ENCODE assay signal across 14 cellular contexts in the genomic region with DNA sequence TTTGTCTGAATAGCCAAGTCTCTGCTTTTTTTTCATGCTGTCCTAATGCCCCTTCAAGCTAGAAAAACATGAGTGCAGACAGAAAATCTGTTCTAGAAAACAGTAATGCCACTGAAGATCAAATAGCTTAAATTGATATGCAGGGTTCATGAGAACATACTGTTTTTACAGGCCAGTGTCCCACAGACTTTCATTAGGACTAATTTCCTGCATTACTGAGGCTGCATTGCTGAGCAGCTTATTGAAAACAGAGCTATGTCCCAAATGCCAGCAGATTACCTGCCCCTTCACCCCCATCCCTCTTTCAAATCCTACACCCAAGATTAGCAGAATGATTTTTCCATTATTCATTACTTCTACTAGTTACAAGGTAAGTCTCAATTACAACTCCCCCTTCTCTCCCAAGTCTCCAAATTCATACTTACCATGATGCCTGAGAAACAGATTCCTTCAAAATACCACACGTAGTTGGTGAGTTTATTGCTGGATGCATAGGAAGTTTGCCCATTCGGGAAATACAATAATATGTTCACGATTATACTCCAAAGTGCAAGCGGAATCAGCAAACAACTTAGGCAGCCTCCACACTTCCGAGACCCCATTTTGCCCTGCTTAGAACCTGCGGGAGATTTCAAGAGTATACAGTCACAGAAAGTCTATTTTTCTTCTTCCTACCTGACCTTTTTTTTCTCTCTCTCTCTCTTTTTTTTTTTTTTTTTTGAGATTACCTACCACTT. TPM values are rescaled to one million over a fixed set of nuclear protein-coding genes. Genes with fewer than 3 reads are reported as not detected.
A peak's percentile ranks its signal among the peaks of the same experiment; 100 is the strongest.
DNase-seq lines count a peak whose midpoint lies in the region; ATAC-seq and TF ChIP-seq lines count a peak whose summit lies in the region.
"Had no signal": no experiment of that assay in that cellular context is flagged by ENCODE, and none has a peak within 500 bp of the region (broad histone marks: within the 10 kb centered on the region; RNA-seq: fewer than 3 reads in every experiment).

No MANE protein-coding gene starts in this region.

- no peak overlapping the region for H2BK120ac ChIP-seq in trophoblast cell (ENCODE audit: insufficient read depth, low read length, poor library complexity)

- no peak overlapping the region for H4K12ac ChIP-seq in trophoblast cell (ENCODE audit: low read depth, low read length)

- H3K27ac ChIP-seq in stomach (peak overlapping the region in 4 of 5 donors; percentile 43 to 52 (median 48)), trophoblast cell (ENCODE audit: low read depth, low read length) (no peak overlapping the region)

- in situ Hi-C loops in astrocyte of the spinal cord (cut with HindIII; ENCODE audit: low sequenced_read_pairs): no loop called here

- no peak overlapping the region for H3K23ac ChIP-seq in trophoblast cell (ENCODE audit: low read length)

- no peak overlapping the region for H2BK12ac ChIP-seq in trophoblast cell (ENCODE audit: low read length)

- H3K9me3 ChIP-seq in stomach (no peaks in the 10 kb centered on the region), trophoblast cell (ENCODE audit: insufficient read depth, low read depth, low read length) (no peaks in the 10 kb centered on the region)

- H2AFZ ChIP-seq in trophoblast cell (ENCODE audit: insufficient read depth, low read length, poor library complexity): no peak overlapping the region

- no peak overlapping the region for H2AK5ac ChIP-seq in trophoblast cell (ENCODE audit: low read length)

- ATAC-seq in HG03469 (IDR thresholded peaks at IDR 0.05; ENCODE audit: unreplicated experiment) (no peak), GM19328 (IDR thresholded peaks at IDR 0.05; ENCODE audit: unreplicated experiment) (no peak)
- ATAC-seq: activated T-cell treated with anti-CD3 and anti-CD28 coated beads, Interleukin-2, amount 50 U/mL, for 72 hours had no signal

- no peak overlapping the region for H4K8ac ChIP-seq in trophoblast cell (ENCODE audit: low read depth, low read length)

- H3K79me2 ChIP-seq in trophoblast cell (ENCODE audit: control insufficient read depth, insufficient read depth, low read length, poor library complexity): no peaks in the 10 kb centered on the region

- H3K4me1 ChIP-seq in stomach (peaks cover 0 to 22% (median 5%) of the 10 kb centered on the region in 4 donors), trophoblast cell (ENCODE audit: control insufficient read depth in 1 of 2, insufficient read depth in 2 of 2, low read length in 2 of 2) (peaks cover 2% of the 10 kb centered on the region in 2 experiments)

- H3K4me2 ChIP-seq in trophoblast cell (ENCODE audit: low read length): no peak overlapping the region

- intact Hi-C loops in stomach (cut with DNase I; ENCODE audit: low total_unique reads): no loop called here

- H3K36me3 ChIP-seq in stomach (no peaks in the 10 kb centered on the region), trophoblast cell (ENCODE audit: control insufficient read depth in 1 of 2, insufficient read depth in 2 of 2, low read length in 2 of 2) (no peaks in the 10 kb centered on the region)

- no peaks in the 10 kb centered on the region for H3K79me1 ChIP-seq in trophoblast cell (ENCODE audit: low read length)

- no peak overlapping the region for H3K4ac ChIP-seq in trophoblast cell (ENCODE audit: low read depth, low read length)

- no peak for TF ChIP-seq EP300 in stomach (IDR thresholded peaks at IDR 0.05)

- no peak overlapping the region for H3K18ac ChIP-seq in trophoblast cell (ENCODE audit: low read length)

- H3K27me3 ChIP-seq in stomach: no peaks in the 10 kb centered on the region
- no peaks in the 10 kb centered on the region for H3K27me3 ChIP-seq in trophoblast cell (ENCODE audit: insufficient read depth, low read length)

- TF ChIP-seq POLR2A in stomach (IDR thresholded peaks at IDR 0.05): no peak

- H3K9ac ChIP-seq in trophoblast cell (ENCODE audit: low read length): no peak overlapping the region

- whole genome bisulfite sequencing in stomach, 5 donors: 80 to 88% (median 83%) methylated on average over 6 of the region's 6 CpGs
- no CpG with 5 or more reads among the region's 6 CpGs for WGBS in trophoblast cell (ENCODE audit: extremely low coverage, insufficient coverage, insufficient read length)

- peak; percentile 7 for DNase-seq in NCI-H82 (lab: John Stamatoyannopoulos, UW)
- DNase-seq in NCI-H82 treated with DMSO at 0.1 percent for 48 hours (lab: John Stamatoyannopoulos, UW; ENCODE audit: unreplicated experiment): no peak
- DNase-seq in astrocyte of the spinal cord (ENCODE audit: low read depth, low spot score): peak; percentile 38
- peak; percentile 18 for DNase-seq in kidney tubule cell (ENCODE audit: low spot score)
- DNase-seq in stomach: no peak
- no peak for DNase-seq in trophoblast cell
- DNase-seq: activated CD4-positive, alpha-beta T cell treated with anti-CD3 and anti-CD28 coated beads for 1 hour; activated T-cell treated with anti-CD3 and anti-CD28 coated beads, Interleukin-2, amount 50 U/mL, for 72 hours; amniotic stem cell; NCI-H2081; small intestine; SW 1271 had no signal

- H2BK5ac ChIP-seq in trophoblast cell (ENCODE audit: low read depth, low read length, poor library complexity): no peak overlapping the region

- TF ChIP-seq CTCF in astrocyte of the spinal cord (IDR thresholded peaks at IDR 0.05; ENCODE audit: low read depth, low read length) (no peak), stomach (IDR thresholded peaks at IDR 0.05) (no peak)

- no peak overlapping the region for H4K91ac ChIP-seq in trophoblast cell (ENCODE audit: low read depth, low read length)

- no peak overlapping the region for H3K14ac ChIP-seq in trophoblast cell (ENCODE audit: low read length)

- H3K4me3 ChIP-seq in astrocyte of the spinal cord (ENCODE audit: low read depth, low read length): no peak overlapping the region
- peak overlapping the region in 1 of 4 donors; percentile 14 for H3K4me3 ChIP-seq in stomach
- no peak overlapping the region for H3K4me3 ChIP-seq in trophoblast cell (ENCODE audit: low read depth, low read length)

RNA-seq across cellular contexts. Expression of gene TM4SF18, which starts 0.5 kb away (rescaled TPM):
- 10 to 100 TPM in 1 of 5 donors, 1 to 10 TPM in 3, not detected in 1; 1.8 to 26.1 (median 5.6) TPM for total RNA-seq in stomach
- 1 to 10 TPM in 1 of 3 donors, under 1 TPM in 2; 0.45 to 1.2 (median 0.87) TPM for polyA plus RNA-seq in stomach
- polyA plus RNA-seq in trophoblast cell (2013): 0.17 and 0.23 TPM in 2 replicates
- total RNA-seq: activated T-cell treated with anti-CD3 and anti-CD28 coated beads, Interleukin-2, amount 50 U/mL, for 72 hours had no signal

RNA-seq across cellular contexts. Expression of gene TM4SF1, which starts 44.5 kb away (rescaled TPM):
- total RNA-seq in stomach: 100 to 1,000 TPM in 2 of 5 donors, 10 to 100 TPM in 3; 29.8 to 468 (median 57.6) TPM
- polyA plus RNA-seq in stomach: 100 to 1,000 TPM in 1 of 3 donors, 10 to 100 TPM in 2; 82.8 to 160 (median 97.2) TPM
- polyA plus RNA-seq in trophoblast cell (2013): 1.8 and 2.2 TPM in 2 replicates

Comparison
In these comparisons a context has a peak if more than half of its experiments do, and no peak if none do; other contexts are left out.
1. DNase-seq: peak in NCI-H82 (single experiment), astrocyte of the spinal cord (single experiment) and kidney tubule cell (single experiment); none in NCI-H82 treated with DMSO at 0.1 percent for 48 hours (single experiment), stomach (single experiment) and trophoblast cell (0 of 2).